Comparison of ENCODE assay signal across 8 cellular contexts in the genomic region with DNA sequence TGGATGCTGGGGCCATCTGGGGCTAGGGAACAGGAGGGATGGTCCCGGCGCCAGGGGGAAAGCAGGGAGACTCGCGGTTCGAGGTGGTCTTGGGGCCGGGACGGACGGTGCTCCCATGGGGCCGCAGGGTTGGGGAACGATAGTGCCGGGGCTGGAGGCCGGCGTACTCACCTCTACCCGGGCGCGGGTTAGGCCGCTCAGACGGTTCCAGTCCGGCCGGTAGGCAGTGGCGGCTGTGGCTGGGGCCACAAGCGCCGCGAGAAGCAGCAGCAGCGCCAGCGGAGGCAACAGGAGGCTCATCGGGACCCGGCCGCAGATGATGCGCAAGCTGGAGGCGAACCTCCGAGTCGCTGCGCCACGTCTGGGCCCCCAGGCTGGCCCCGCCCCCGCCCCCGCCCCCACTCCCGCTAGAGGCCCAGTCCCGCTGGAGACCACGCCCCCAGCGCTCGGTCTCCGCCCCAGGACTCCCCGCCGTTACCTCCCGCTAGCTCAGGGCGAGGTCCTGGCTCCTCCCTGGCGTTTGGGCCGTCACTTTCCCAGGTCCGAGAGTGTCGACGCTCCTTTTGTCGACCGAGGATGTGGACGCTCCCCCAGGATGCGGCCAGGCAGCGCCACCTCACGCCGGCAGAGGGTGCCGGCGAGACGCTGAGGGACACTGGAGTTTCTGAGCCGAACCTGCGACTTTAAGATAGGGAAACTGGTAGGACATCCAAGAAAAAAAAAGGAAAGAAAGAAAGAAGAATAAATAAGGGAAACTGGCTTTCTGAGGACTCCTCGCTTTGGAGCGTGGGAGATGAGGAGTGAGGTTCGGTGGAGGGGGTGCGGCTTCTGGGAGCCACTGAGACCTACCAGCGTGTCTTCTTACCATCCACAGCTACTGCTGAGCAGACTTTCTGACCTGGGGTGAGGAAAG. TPM values are rescaled to one million over a fixed set of nuclear protein-coding genes. Genes with fewer than 3 reads are reported as not detected.
DNase-seq lines count a peak whose midpoint lies in the region; ATAC-seq and TF ChIP-seq lines count a peak whose summit lies in the region.

Gene SELENOM, minus strand, starts transcription at position 363 of the 913 bp plus-strand sequence. Its CDS starts 63 bp downstream, at position 300.

- DNase-seq in AG08396 (ENCODE audit: low spot score) (peak; percentile 98), NCI-H524 (lab: John Stamatoyannopoulos, UW) (peak; percentile 98), lower leg skin (ENCODE audit: low spot score in 2 of 2) (peak; percentile 96 to 99)
- DNase-seq in activated CD4-positive, alpha-beta memory T cell treated with anti-CD3 and anti-CD28 coated beads for 36 hours, result peak; percentile 94
- peak; percentile 82 to 83 for DNase-seq in stimulated activated CD4-positive, alpha-beta T cell treated with anti-CD3 and anti-CD28 coated beads, Interleukin-4, amount 100 ng/mL, for 4 hours

- WGBS in lower leg skin, 2 donors, result 1% methylated on average over 26 to 41 of the region's 70 CpGs

- H3K9ac ChIP-seq in duodenal mucosa (ENCODE audit: low read depth in 1 of 2, low read length in 2 of 2), result peak within 1 kb of the TSS; percentile 66

- in situ Hi-C loops in GM18951 (cut with MboI; ENCODE audit: low sequenced_read_pairs, unreplicated experiment), result no loop called here

- intact Hi-C loops in activated CD4-positive, alpha-beta memory T cell treated with anti-CD3 and anti-CD28 coated beads for 36 hours (cut with micrococcal nuclease), result loop anchor here (2.0 to 5.0 kb wide), 4 partner anchors 23 to 185 kb away; partner anchors contain the start of genes LIMK2 and PIK3IP1
- intact Hi-C loops in lower leg skin (cut with DNase I; ENCODE audit: low total_unique reads), result loop anchor here (10.0 kb wide), 1 partner anchor 127 kb away; no protein-coding TSS in a partner anchor

- no peaks in the 10 kb centered on the region for H3K27me3 ChIP-seq in duodenal mucosa (ENCODE audit: control insufficient read depth in 1 of 2, insufficient read depth in 2 of 2, low read length in 2 of 2)

- H3K36me3 Mint-ChIP-seq in activated CD4-positive, alpha-beta memory T cell treated with anti-CD3 and anti-CD28 coated beads for 36 hours, result no peaks in the 10 kb centered on the region

- H3K4me1 ChIP-seq in duodenal mucosa (ENCODE audit: control insufficient read depth in 1 of 2, insufficient read depth in 2 of 2, low read length in 2 of 2), result peaks cover 13 to 20% of the 10 kb centered on the region in 2 donors

- peaks cover 0 to 12% of the 10 kb centered on the region in 2 donors for H3K36me3 ChIP-seq in duodenal mucosa (ENCODE audit: control insufficient read depth in 1 of 2, insufficient read depth in 2 of 2, low read length in 2 of 2)

- H3K4me3 ChIP-seq in duodenal mucosa (ENCODE audit: low read depth in 1 of 2, low read length in 2 of 2), result peak within 1 kb of the TSS; percentile 74 to 76
- H3K4me3 ChIP-seq in lower leg skin (ENCODE audit: low read depth, poor library complexity, severe bottlenecking), result peak within 1 kb of the TSS; percentile 50

- peaks cover 22% of the 10 kb centered on the region for H3K4me1 Mint-ChIP-seq in activated CD4-positive, alpha-beta memory T cell treated with anti-CD3 and anti-CD28 coated beads for 36 hours (ENCODE audit: low read depth)

- H3K27ac Mint-ChIP-seq in activated CD4-positive, alpha-beta memory T cell treated with anti-CD3 and anti-CD28 coated beads for 36 hours, result peak within 1 kb of the TSS; percentile 70

- peak within 1 kb of the TSS; percentile 80 for H3K4me3 Mint-ChIP-seq in activated CD4-positive, alpha-beta memory T cell treated with anti-CD3 and anti-CD28 coated beads for 36 hours

- no peaks in the 10 kb centered on the region for H3K27me3 Mint-ChIP-seq in activated CD4-positive, alpha-beta memory T cell treated with anti-CD3 and anti-CD28 coated beads for 36 hours

- TF ChIP-seq CTCF in lower leg skin (IDR thresholded peaks at IDR 0.05), result peak in 1 of 3 donors; percentile 89

- no peaks in the 10 kb centered on the region for H3K9me3 Mint-ChIP-seq in activated CD4-positive, alpha-beta memory T cell treated with anti-CD3 and anti-CD28 coated beads for 36 hours

- peak; percentile 88 for ATAC-seq in HG03175 (IDR thresholded peaks at IDR 0.05; ENCODE audit: unreplicated experiment)

- CTCF ChIA-PET in activated CD4-positive, alpha-beta memory T cell treated with anti-CD3 and anti-CD28 coated beads for 36 hours (lab: Charles Lee), result interaction anchor here (0.6 to 3.5 kb wide), 47 partner anchors 9 to 1364 kb away, joined by 3 to 49 read pairs (median 4); partner anchors contain the start of genes LIMK2, MORC2, PIK3IP1 and RNF185

- TF ChIP-seq POLR2A in GM18951 (IDR thresholded peaks at IDR 0.05; ENCODE audit: extremely low read depth, insufficient read depth, insufficient read length) (peak; percentile 57), lower leg skin (IDR thresholded peaks at IDR 0.05) (peak in 1 of 2 donors; percentile 61)

- H3K27ac ChIP-seq in duodenal mucosa (ENCODE audit: low read depth, low read length), result peak within 1 kb of the TSS; percentile 91

- POLR2A ChIA-PET in activated CD4-positive, alpha-beta memory T cell treated with anti-CD3 and anti-CD28 coated beads for 36 hours (lab: Charles Lee), result interaction anchor here (0.7 to 1.2 kb wide), 7 partner anchors 22 to 355 kb away, joined by 3 to 7 read pairs (median 3); partner anchors contain the start of genes LIMK2, MORC2 and TUG1

- H3K9me3 ChIP-seq in duodenal mucosa (ENCODE audit: control insufficient read depth in 1 of 2, low read length in 2 of 2), result no peaks in the 10 kb centered on the region

RNA-seq across cellular contexts. Expression of gene SELENOM, which starts in this region (rescaled TPM):
- 10 to 100 TPM; 14.1 to 14.3 TPM for total RNA-seq in activated CD4-positive, alpha-beta memory T cell treated with anti-CD3 and anti-CD28 coated beads for 36 hours
- 100 to 1,000 TPM in 2 of 4 donors, 10 to 100 TPM in 2; 66.6 to 164 (median 92.8) TPM for total RNA-seq in lower leg skin

Comparison
In these comparisons a context has a peak if more than half of its experiments do, and no peak if none do; other contexts are left out.
1. Peak in every context shown above with its lines: DNase-seq, ATAC-seq, H3K4me3 ChIP-seq and H3K27ac ChIP-seq.
2. RNA of gene SELENOM (total RNA-seq): 66.6 to 164 TPM in lower leg skin; 14.1 to 14.3 TPM in activated CD4-positive, alpha-beta memory T cell treated with anti-CD3 and anti-CD28 coated beads for 36 hours; every median in the first group is over 4 times any median in the second.